Comparison of ENCODE assay signal across 20 cellular contexts in the genomic region with DNA sequence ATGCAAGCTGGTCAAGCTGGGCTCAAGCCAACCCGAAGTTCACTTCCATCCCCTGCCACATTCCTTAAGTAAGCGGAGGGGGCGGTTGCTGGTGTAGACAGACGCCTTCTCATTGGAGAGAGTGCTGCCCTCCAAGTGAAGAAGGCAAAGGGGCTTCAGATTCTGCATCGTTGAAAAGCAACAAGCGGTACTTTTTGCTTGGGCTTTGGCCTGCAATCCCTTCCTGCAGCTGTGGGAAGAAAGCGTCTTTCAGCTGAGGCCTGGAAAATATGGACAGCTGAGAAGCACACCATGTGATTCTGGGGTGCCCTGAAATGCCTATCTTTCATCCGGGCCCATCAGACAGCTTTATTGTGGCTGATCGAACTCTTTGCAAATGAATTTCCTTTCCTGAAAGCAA.
DNase-seq lines count a peak whose midpoint lies in the region; ATAC-seq, FAIRE-seq and TF ChIP-seq lines count a peak whose summit lies in the region.
"Had no signal": no experiment of that assay in that cellular context is flagged by ENCODE, and none has a peak within 500 bp of the region (broad histone marks: within the 10 kb centered on the region; RNA-seq: fewer than 3 reads in every experiment).

No MANE protein-coding gene starts in this region.

- no peaks in the 10 kb centered on the region for H3K23me2 ChIP-seq in H1 (ENCODE audit: low read depth, low read length)

- H2BK120ac ChIP-seq in H1 (replicated peaks; ENCODE audit: low read depth, low read length) = no peak overlapping the region

- peak overlapping the region; percentile 52 for H3K9ac ChIP-seq in SK-N-MC (ENCODE audit: insufficient read length)
- H3K9ac ChIP-seq in H1 (replicated peaks in 1 of 4; ENCODE audit: extremely low read depth in 1 of 4, low read depth in 3 of 4, low read length in 3 of 4) = no peak overlapping the region
- H3K9ac ChIP-seq in endodermal cell (ENCODE audit: extremely low read depth, low read length, poor library complexity, severe bottlenecking) = no peak overlapping the region

- TF ChIP-seq RAD21 in H1 (IDR thresholded peaks at IDR 0.05 in 1 of 2, conservative IDR thresholded peaks at IDR 0.05 in 1 of 2; ENCODE audit: low read depth in 2 of 2, low read length in 2 of 2) = no peak

- no peak overlapping the region for H2BK5ac ChIP-seq in H1 (ENCODE audit: low read depth, low read length)

- no peak overlapping the region for H4K8ac ChIP-seq in H1 (ENCODE audit: extremely low read depth, insufficient read depth, low read length)

- H3K79me2 ChIP-seq in H1 (ENCODE audit: control insufficient read depth in 1 of 2, insufficient read depth in 2 of 2, low read length in 2 of 2) = no peaks in the 10 kb centered on the region

- H4K5ac ChIP-seq in H1 (ENCODE audit: insufficient read length, low read depth, low read length) = no peak overlapping the region

- no peak overlapping the region for H2BK12ac ChIP-seq in H1 (ENCODE audit: low read depth, low read length)

- no peak for TF ChIP-seq CTCF in H1 (IDR thresholded peaks at IDR 0.05; ENCODE audit: control extremely low read depth in 1 of 3, insufficient read depth in 1 of 3, low read depth in 1 of 3, low read length in 3 of 3)
- no peak for TF ChIP-seq CTCF in endodermal cell (conservative IDR thresholded peaks at IDR 0.05)
- TF ChIP-seq CTCF in pancreas (IDR thresholded peaks at IDR 0.05) = no peak

- H2BK20ac ChIP-seq in H1 (ENCODE audit: low read length) = no peak overlapping the region

- no peaks in the 10 kb centered on the region for H3K9me3 ChIP-seq in SK-N-MC (ENCODE audit: low read depth, low read length)
- H3K9me3 ChIP-seq in H1 (ENCODE audit: insufficient read depth in 2 of 2, low read depth in 1 of 2, low read length in 1 of 2) = no peaks in the 10 kb centered on the region
- H3K9me3 ChIP-seq in endodermal cell (ENCODE audit: control insufficient read depth, low read length) = no peaks in the 10 kb centered on the region
- H3K9me3 ChIP-seq in pancreas = no peaks in the 10 kb centered on the region
- H3K9me3 ChIP-seq: A549, MG63 had no signal

- no peak overlapping the region for H3K4me3 Mint-ChIP-seq in endodermal cell

- H3K27ac ChIP-seq in SK-N-MC (peak overlapping the region; percentile 94), H1 (ENCODE audit: low read depth, low read length) (no peak overlapping the region), endodermal cell (ENCODE audit: low read depth, low read length) (no peak overlapping the region), pancreas (no peak overlapping the region)
- H3K27ac ChIP-seq: A549, C4-2B had no signal

- peaks cover 11% of the 10 kb centered on the region for H3K4me1 Mint-ChIP-seq in endodermal cell

- no peak overlapping the region for H4K91ac ChIP-seq in H1 (replicated peaks; ENCODE audit: insufficient read length, low read length)

- TF ChIP-seq EP300 in H1 (IDR thresholded peaks at IDR 0.05; ENCODE audit: borderline replicate concordance in 1 of 2, low read depth in 2 of 2, low read length in 2 of 2) = no peak

- H3K9me3 Mint-ChIP-seq in endodermal cell = peaks cover 8% of the 10 kb centered on the region

- POLR2A ChIA-PET in H1 (lab: Charles Lee; ENCODE audit: partially characterized antibody) = no interaction called here

- CTCF ChIA-PET in H1 (lab: Charles Lee; ENCODE audit: partially characterized antibody) = interaction anchor here (0.6 to 2.1 kb wide), 10 partner anchors 12 to 198 kb away, joined by 3 to 6 read pairs (median 4); no protein-coding TSS in a partner anchor

- no peak overlapping the region for H3K27ac Mint-ChIP-seq in endodermal cell

- no peak overlapping the region for H3K4ac ChIP-seq in H1 (replicated peaks; ENCODE audit: insufficient read length, low read depth, low read length)

- FAIRE-seq in H1 (lab: Jason Lieb, UNC) (no peak), pancreas (lab: Jason Lieb, UNC) (no peak)
- FAIRE-seq: A549, RCC 7860 had no signal

- H3K4me2 ChIP-seq in H1 (ENCODE audit: insufficient read depth in 1 of 2, low read depth in 2 of 2, low read length in 2 of 2) = no peak overlapping the region
- H3K4me2 ChIP-seq: A549 had no signal

- no peak overlapping the region for H2AK5ac ChIP-seq in H1 (ENCODE audit: low read depth, low read length)

- H3K23ac ChIP-seq in H1 (ENCODE audit: insufficient read length) = no peak overlapping the region

- H3K14ac ChIP-seq in H1 (ENCODE audit: insufficient read length) = no peak overlapping the region

- no peaks in the 10 kb centered on the region for H3K36me3 ChIP-seq in SK-N-MC (ENCODE audit: insufficient read depth, low read length)
- no peaks in the 10 kb centered on the region for H3K36me3 ChIP-seq in H1 (ENCODE audit: control insufficient read depth in 2 of 4, insufficient read depth in 4 of 4, low read length in 3 of 4)
- H3K36me3 ChIP-seq in endodermal cell (ENCODE audit: control insufficient read depth, insufficient read depth, low read length) = no peaks in the 10 kb centered on the region
- H3K36me3 ChIP-seq in pancreas = no peaks in the 10 kb centered on the region
- H3K36me3 ChIP-seq: MG63 had no signal

- no peak for TF ChIP-seq POLR2A in H1 (IDR thresholded peaks at IDR 0.05; ENCODE audit: control extremely low read depth in 1 of 2, low read depth in 2 of 2, low read length in 2 of 2)

- no peak overlapping the region for H2BK15ac ChIP-seq in H1 (ENCODE audit: low read length)

- peak overlapping the region; percentile 77; the same call in 1 of the 2 replicates for H2AFZ ChIP-seq in H1 (ENCODE audit: low read length)

- H3K56ac ChIP-seq in H1 (replicated peaks; ENCODE audit: insufficient read length, low read depth, low read length) = no peak overlapping the region

- intact Hi-C loops in posterior cingulate gyrus (cut with DNase I) (no loop called here), pancreas (cut with DNase I) (no loop called here)

- H3K4me3 ChIP-seq in SK-N-MC = no peak overlapping the region
- H3K4me3 ChIP-seq in H1 (ENCODE audit: extremely low read depth in 1 of 4, insufficient read depth in 2 of 4, low read depth in 3 of 4, low read length in 4 of 4) = no peak overlapping the region
- H3K4me3 ChIP-seq in endodermal cell (ENCODE audit: low read length) = no peak overlapping the region
- H3K4me3 ChIP-seq in pancreas = no peak overlapping the region
- H3K4me3 ChIP-seq: A549, MG63 had no signal

- WGBS in H1 (ENCODE audit: extremely low coverage in 1 of 2, insufficient coverage in 1 of 2, insufficient read length in 1 of 2, insufficient replicate concordance in 2 of 2, low coverage in 1 of 2, low lambda C conversion rate in 2 of 2, missing lambda C conversion rate in 1 of 2), 2 experiments = 90% methylated on average over 9 of the region's 9 CpGs; no CpG with 5 or more reads in 1 of the 2 experiments
- WGBS in endodermal cell (ENCODE audit: insufficient coverage in 1 of 2, insufficient read length in 1 of 2), 2 experiments = 80 to 83% methylated on average over 8 to 9 of the region's 9 CpGs
- 62 to 67% methylated on average over 9 of the region's 9 CpGs for WGBS in pancreas, 2 donors

- no peak overlapping the region for H3K18ac ChIP-seq in H1 (ENCODE audit: extremely low read depth, low read length)

- no peaks in the 10 kb centered on the region for H4K20me1 ChIP-seq in H1 (replicated peaks in 1 of 2; ENCODE audit: control insufficient read depth in 1 of 2, insufficient read depth in 2 of 2, low read length in 2 of 2)

- no peak for ATAC-seq in pancreas
- ATAC-seq: A549 had no signal

- no peaks in the 10 kb centered on the region for H3K79me1 ChIP-seq in H1 (ENCODE audit: low read depth, low read length)

- peaks cover 12% of the 10 kb centered on the region for H3K27me3 Mint-ChIP-seq in endodermal cell (ENCODE audit: insufficient read depth)

- DNase-seq in SK-N-MC (ENCODE audit: low read depth, low spot score) = no peak
- DNase-seq in H1 (ENCODE audit: low read depth in 1 of 2, low spot score in 2 of 2) = no peak
- peak; percentile 45 for DNase-seq in left kidney (ENCODE audit: low read depth, low spot score)
- peak in 8 of 10 donors; percentile 19 to 89 (median 52) for DNase-seq in posterior cingulate gyrus
- no peak for DNase-seq in NCI-H2029 treated with DMSO at 0.1 percent for 48 hours (lab: John Stamatoyannopoulos, UW)
- no peak for DNase-seq in endodermal cell
- DNase-seq in NCI-H774 (lab: John Stamatoyannopoulos, UW) = no peak
- DNase-seq in pancreas = no peak
- DNase-seq: DMS 273 treated with DMSO at 0.1 percent for 48 hours, GF-D8, IMR-90, Karpas-422, MG63, NCI-H1092 treated with DMSO at 0.1 percent for 48 hours, NCI-H2227 treated with DMSO at 0.1 percent for 48 hours, NCI-H524, Right ventricle myocardium superior had no signal

- H3K4me1 ChIP-seq in H1 (replicated peaks in 1 of 4; ENCODE audit: control insufficient read depth in 3 of 4, insufficient read depth in 4 of 4, low read length in 3 of 4) (no peaks in the 10 kb centered on the region), endodermal cell (ENCODE audit: control insufficient read depth, insufficient read depth, low read length) (no peaks in the 10 kb centered on the region), pancreas (no peaks in the 10 kb centered on the region)
- H3K4me1 ChIP-seq: A549 had no signal

- no peaks in the 10 kb centered on the region for H3K27me3 ChIP-seq in H1 (replicated peaks in 1 of 4; ENCODE audit: control insufficient read depth in 3 of 4, extremely low read depth in 1 of 4, insufficient read depth in 3 of 4, low read length in 3 of 4)
- no peaks in the 10 kb centered on the region for H3K27me3 ChIP-seq in endodermal cell (ENCODE audit: control insufficient read depth, insufficient read depth, low read length, poor library complexity, severe bottlenecking)
- no peaks in the 10 kb centered on the region for H3K27me3 ChIP-seq in pancreas
- H3K27me3 ChIP-seq: MG63 had no signal

- H3K36me3 Mint-ChIP-seq in endodermal cell (ENCODE audit: low read depth) = no peaks in the 10 kb centered on the region

TF ChIP-seq in H1, 55 proteins besides CTCF, POLR2A, EP300 and RAD21:
- TF ChIP-seq SAP30 (IDR thresholded peaks at IDR 0.05; ENCODE audit: insufficient read depth, insufficient replicate concordance, low read length) (no peak), BRCA1 (IDR thresholded peaks at IDR 0.05; ENCODE audit: low read depth, low read length) (no peak), ZNF274 (IDR thresholded peaks at IDR 0.05; ENCODE audit: borderline replicate concordance, extremely low read depth, low read length) (no peak), RFX5 (IDR thresholded peaks at IDR 0.05; ENCODE audit: borderline replicate concordance, low read depth, low read length) (no peak), TBP (IDR thresholded peaks at IDR 0.05; ENCODE audit: low read depth, low read length) (no peak), RXRA (IDR thresholded peaks at IDR 0.05; ENCODE audit: insufficient read depth, low read depth, low read length) (no peak), MAX (IDR thresholded peaks at IDR 0.05) (no peak), RBBP5 (IDR thresholded peaks at IDR 0.05; ENCODE audit: borderline replicate concordance, low read depth, low read length) (no peak)

Comparison
In these comparisons a context has a peak if more than half of its experiments do, and no peak if none do; other contexts are left out.
1. DNase-seq: peak in left kidney (single experiment) and posterior cingulate gyrus (8 of 10); none in SK-N-MC (single experiment), H1 (0 of 2), NCI-H2029 treated with DMSO at 0.1 percent for 48 hours (single experiment), endodermal cell (single experiment), NCI-H774 (single experiment) and pancreas (0 of 6).